In the genomic region with DNA sequence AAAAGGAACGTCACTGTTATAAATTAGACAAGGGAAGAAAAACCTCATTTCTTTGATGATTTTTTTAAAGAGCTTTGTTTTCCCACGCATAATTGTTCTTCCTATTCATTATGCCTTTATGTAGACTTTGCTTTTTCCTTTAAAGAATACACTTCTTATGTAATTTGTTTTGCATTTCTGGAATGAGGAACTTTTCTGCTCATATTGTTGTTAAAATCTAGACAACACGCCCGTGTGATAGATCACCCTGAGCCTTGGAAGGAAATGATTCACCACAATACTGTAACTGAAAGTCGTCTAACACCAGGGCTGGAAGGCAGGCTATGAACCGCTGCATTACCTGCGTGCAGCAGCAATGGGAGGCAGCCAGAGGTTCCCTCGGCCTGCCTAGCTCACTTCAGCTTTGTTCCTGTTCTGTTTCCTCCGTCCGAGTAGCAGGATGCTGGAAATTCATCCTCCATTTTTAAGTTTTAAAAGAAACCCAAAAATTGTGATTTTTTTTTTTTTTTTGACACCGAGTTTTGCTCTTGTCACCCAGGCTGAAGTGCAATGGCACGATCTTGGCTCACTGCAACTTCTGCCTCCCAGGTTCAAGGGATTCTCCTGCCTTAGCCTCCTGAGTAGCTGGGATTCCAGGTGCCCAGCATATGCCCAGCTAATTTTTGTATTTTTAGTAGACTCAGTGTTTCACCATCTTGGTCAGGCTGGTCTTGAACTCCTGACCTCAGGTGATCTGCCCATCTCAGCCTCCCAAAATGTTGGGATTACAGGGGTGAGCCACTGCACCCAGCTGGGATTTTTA, we compare ENCODE assay signal across 8 cellular contexts. TPM values are rescaled to one million over a fixed set of nuclear protein-coding genes. Genes with fewer than 3 reads are reported as not detected.
DNase-seq lines count a peak whose midpoint lies in the region; ATAC-seq and TF ChIP-seq lines count a peak whose summit lies in the region.

No MANE protein-coding gene starts in this region.

- DNase-seq in GM13976 (ENCODE audit: low spot score), result peak; percentile 78
- DNase-seq in NOMO-1 (lab: John Stamatoyannopoulos, UW; ENCODE audit: unreplicated experiment in 2 of 2), result peak; percentile 91 to 95
- DNase-seq in activated CD8-positive, alpha-beta memory T cell treated with anti-CD3 and anti-CD28 coated beads, Interleukin-2, amount 50 U/mL, for 4 hours, result peak; percentile 59
- peak; percentile 60 to 88 for DNase-seq in fibroblast of lung (ENCODE audit: low read depth in 2 of 2)
- no peak for DNase-seq in uterus
- no peak for DNase-seq in posterior cingulate gyrus

- TF ChIP-seq CTCF in GM13976 (IDR thresholded peaks at IDR 0.05; ENCODE audit: borderline replicate concordance, control extremely low read depth, extremely low read depth, insufficient read depth, missing control alignments) (no peak), fibroblast of lung (conservative IDR thresholded peaks at IDR 0.05 in 1 of 2, IDR thresholded peaks at IDR 0.05 in 1 of 2; ENCODE audit: low read depth in 1 of 2, low read length in 2 of 2) (no peak), parathyroid adenoma (IDR thresholded peaks at IDR 0.05) (no peak), uterus (IDR thresholded peaks at IDR 0.05) (no peak)

- no peaks in the 10 kb centered on the region for H3K36me3 ChIP-seq in fibroblast of lung (ENCODE audit: control insufficient read depth, insufficient read depth, low read length)
- no peaks in the 10 kb centered on the region for H3K36me3 ChIP-seq in parathyroid adenoma (ENCODE audit: control insufficient read depth, insufficient read depth, low read length)
- no peaks in the 10 kb centered on the region for H3K36me3 ChIP-seq in uterus

- H3K79me2 ChIP-seq in fibroblast of lung (ENCODE audit: control insufficient read depth, insufficient read depth, low read length), result no peaks in the 10 kb centered on the region
- no peaks in the 10 kb centered on the region for H3K79me2 ChIP-seq in parathyroid adenoma

- intact Hi-C loops in uterus (cut with DNase I; ENCODE audit: low total_unique reads), result no loop called here
- intact Hi-C loops in posterior cingulate gyrus (cut with DNase I), result no loop called here

- H3K9ac ChIP-seq in fibroblast of lung (ENCODE audit: insufficient read depth, low read length) (no peak overlapping the region), parathyroid adenoma (no peak overlapping the region)

- no peak overlapping the region for H3K4me3 ChIP-seq in fibroblast of lung (replicated peaks in 1 of 4; ENCODE audit: control extremely low read depth in 1 of 4, insufficient read depth in 1 of 4, low read depth in 3 of 4, low read length in 4 of 4)
- peak overlapping the region; percentile 12 for H3K4me3 ChIP-seq in parathyroid adenoma (ENCODE audit: low read depth, low read length)
- H3K4me3 ChIP-seq in uterus, result no peak overlapping the region

- H3K4me1 ChIP-seq in fibroblast of lung (ENCODE audit: control insufficient read depth, extremely low read depth, insufficient read depth, low read length) (peaks cover 11% of the 10 kb centered on the region), parathyroid adenoma (peaks cover 8% of the 10 kb centered on the region), uterus (no peaks in the 10 kb centered on the region)

- H3K9me3 ChIP-seq in fibroblast of lung (ENCODE audit: control insufficient read depth, insufficient read depth, low read depth, low read length) (no peaks in the 10 kb centered on the region), parathyroid adenoma (ENCODE audit: control insufficient read depth, low read length) (no peaks in the 10 kb centered on the region), uterus (no peaks in the 10 kb centered on the region)

- TF ChIP-seq POLR2A in uterus (IDR thresholded peaks at IDR 0.05), result no peak

- H3K4me2 ChIP-seq in fibroblast of lung (ENCODE audit: extremely low read depth, insufficient read depth, low read length), result peak overlapping the region; percentile 75
- H3K4me2 ChIP-seq in parathyroid adenoma (ENCODE audit: low read length), result peak overlapping the region; percentile 36

- in situ Hi-C loops in GM13976 (cut with MboI; ENCODE audit: low sequenced_read_pairs, unreplicated experiment), result no loop called here

- peak overlapping the region; percentile 67 for H2AFZ ChIP-seq in fibroblast of lung (ENCODE audit: low read length)
- H2AFZ ChIP-seq in parathyroid adenoma, result peak overlapping the region; percentile 84

- ATAC-seq in HG02678 (IDR thresholded peaks at IDR 0.05; ENCODE audit: unreplicated experiment), result peak; percentile 99

- no peaks in the 10 kb centered on the region for H4K20me1 ChIP-seq in fibroblast of lung (ENCODE audit: control insufficient read depth, extremely low read depth, insufficient read depth, low read length)

- H3K27me3 ChIP-seq in fibroblast of lung (ENCODE audit: control insufficient read depth, insufficient read depth, low read length) (no peaks in the 10 kb centered on the region), parathyroid adenoma (ENCODE audit: control insufficient read depth, insufficient read depth, low read length) (no peaks in the 10 kb centered on the region), uterus (no peaks in the 10 kb centered on the region)

- H3K27ac ChIP-seq in fibroblast of lung (ENCODE audit: insufficient read depth, low read length) (peak overlapping the region; percentile 29), parathyroid adenoma (peak overlapping the region; percentile 77), uterus (peak overlapping the region; percentile 32 to 59)

RNA-seq across cellular contexts. Expression of gene ZNF217, which starts 49.6 kb away (rescaled TPM):
- total RNA-seq in fibroblast of lung (13.4 and 22.0 TPM in 2 replicates), uterus (10 to 100 TPM in 3 of 4 donors, 1 to 10 TPM in 1; 7.4 to 37.8 (median 18.4) TPM)
- 12.1 and 14.5 TPM in 2 replicates for polyA plus RNA-seq in fibroblast of lung
- polyA plus RNA-seq in fibroblast of lung (2012), result 11.2 and 15.3 TPM in 2 replicates
- polyA minus RNA-seq in fibroblast of lung (ENCODE audit: low replicate concordance), result 17.7 and 23.5 TPM in 2 replicates

Comparison
In these comparisons a context has a peak if more than half of its experiments do, and no peak if none do; other contexts are left out.
1. DNase-seq: peak in GM13976 (single experiment), NOMO-1 (2 of 2), activated CD8-positive, alpha-beta memory T cell treated with anti-CD3 and anti-CD28 coated beads, Interleukin-2, amount 50 U/mL, for 4 hours (single experiment) and fibroblast of lung (2 of 2); none in uterus (0 of 2) and posterior cingulate gyrus (0 of 10).
2. Peak in every context shown above with its lines, with median percentiles within 50 percentile points of each other: H3K27ac ChIP-seq.